11 cellular contexts compared by ENCODE assay signal in genomic region chr7:128755816-128756476, GRCh38. TPM values are rescaled to one million over a fixed set of nuclear protein-coding genes. Genes with fewer than 3 reads are reported as not detected.
A peak's percentile ranks its signal among the peaks of the same experiment; 100 is the strongest.
DNase-seq lines count a peak whose midpoint lies in the region; ATAC-seq and TF ChIP-seq lines count a peak whose summit lies in the region.
"Had no signal": no experiment of that assay in that cellular context is flagged by ENCODE, and none has a peak within 500 bp of the region (broad histone marks: within the 10 kb centered on the region; RNA-seq: fewer than 3 reads in every experiment).

No MANE protein-coding gene starts in this region.

- no peak for TF ChIP-seq CTCF in cardiac fibroblast (IDR thresholded peaks at IDR 0.05; ENCODE audit: low read depth, low read length)
- TF ChIP-seq CTCF in vagina (IDR thresholded peaks at IDR 0.05): no peak

- H3K4me1 ChIP-seq in vagina: peaks cover 20% of the 10 kb centered on the region

- no peak overlapping the region for H3K4me3 ChIP-seq in cardiac fibroblast (replicated peaks in 1 of 2; ENCODE audit: low read depth in 2 of 2, low read length in 2 of 2)
- no peak overlapping the region for H3K4me3 ChIP-seq in vagina

- TF ChIP-seq POLR2A in vagina (IDR thresholded peaks at IDR 0.05): no peak

- no peak for DNase-seq in Right ventricle myocardium inferior (ENCODE audit: missing footprints)
- no peak for DNase-seq in cardiac septum (ENCODE audit: low spot score)
- DNase-seq in cardiac fibroblast (ENCODE audit: low read depth in 2 of 2): peak; percentile 66 to 95
- peak in 1 of 2 donors; percentile 53 for DNase-seq in left colon
- DNase-seq in vagina (ENCODE audit: extremely low spot score in 2 of 2): no peak
- no peak for DNase-seq in activated T-cell treated with anti-CD3 and anti-CD28 coated beads, Interleukin-2, amount 50 U/mL, for 48 hours
- no peak for DNase-seq in left lobe of liver (ENCODE audit: low spot score)
- DNase-seq in UCSD-AML1 (lab: John Stamatoyannopoulos, UW; ENCODE audit: unreplicated experiment): no peak
- DNase-seq: activated naive CD4-positive, alpha-beta T cell treated with anti-CD3 and anti-CD28 coated beads for 36 hours; foreskin melanocyte; naive thymus-derived CD4-positive, alpha-beta T cell had no signal

- H3K36me3 ChIP-seq in vagina: peaks cover 0 to 41% of the 10 kb centered on the region in 2 donors

- no peaks in the 10 kb centered on the region for H3K9me3 ChIP-seq in vagina

- peak; percentile 35 for ATAC-seq in Right ventricle myocardium inferior
- ATAC-seq in left colon: peak; percentile 26
- ATAC-seq in left lobe of liver: no peak
- ATAC-seq: naive thymus-derived CD4-positive, alpha-beta T cell had no signal

- intact Hi-C loops in Right ventricle myocardium inferior (cut with DNase I) (no loop called here), cardiac septum (cut with DNase I) (loop anchor here (5.0 kb wide), 1 partner anchor 71 kb away; no protein-coding TSS in a partner anchor), left colon (cut with DNase I, micrococcal nuclease) (no loop called here), vagina (cut with DNase I) (loop anchor here (2.0 kb wide), 1 partner anchor 17 kb away; the partner anchor contains the start of gene CALU)

- H3K27me3 ChIP-seq in vagina: no peaks in the 10 kb centered on the region

- peak overlapping the region; percentile 76 for H3K27ac ChIP-seq in vagina

RNA-seq across cellular contexts. Expression of gene CALU, which starts 16.8 kb away (rescaled TPM):
- total RNA-seq in Right ventricle myocardium inferior (183 TPM), cardiac septum (326 TPM), left colon (10 to 100 TPM; 36.3 to 42.6 TPM), vagina (65.3 TPM), left lobe of liver (27.5 TPM)

RNA-seq across cellular contexts. Expression of gene OPN1SW, which starts 19.6 kb away (rescaled TPM):
- total RNA-seq in Right ventricle myocardium inferior: not detected
- total RNA-seq in cardiac septum: not detected
- total RNA-seq in left colon: not detected
- not detected for total RNA-seq in vagina
- total RNA-seq in left lobe of liver: not detected
- total RNA-seq: activated naive CD4-positive, alpha-beta T cell treated with anti-CD3 and anti-CD28 coated beads for 36 hours; naive thymus-derived CD4-positive, alpha-beta T cell had no signal

RNA-seq across cellular contexts. Expression of gene CCDC136, which starts 35.8 kb away (rescaled TPM):
- total RNA-seq in Right ventricle myocardium inferior (6.3 TPM), cardiac septum (14.5 TPM), left colon (1 to 10 TPM; 1.5 to 5.6 TPM), vagina (17.9 TPM), left lobe of liver (0.40 TPM)

Comparison
In these comparisons a context has a peak if more than half of its experiments do, and no peak if none do; other contexts are left out.
1. intact Hi-C loops: an anchor here in cardiac septum (5.0 kb wide) and vagina (2.0 kb wide); none called in Right ventricle myocardium inferior and left colon.
2. DNase-seq: peak in cardiac fibroblast (2 of 2); none in Right ventricle myocardium inferior (single experiment), cardiac septum (single experiment), vagina (0 of 2), activated T-cell treated with anti-CD3 and anti-CD28 coated beads, Interleukin-2, amount 50 U/mL, for 48 hours (0 of 2), left lobe of liver (single experiment) and UCSD-AML1 (single experiment).